24 cellular contexts compared by ENCODE assay signal in genomic region chr22:40521046-40521445, GRCh38.
"Had no signal": no experiment of that assay in that cellular context is flagged by ENCODE, and none has a peak within 500 bp of the region (broad histone marks: within the 10 kb centered on the region; RNA-seq: fewer than 3 reads in every experiment).

No MANE protein-coding gene starts in this region.

- H3K4me3 Mint-ChIP-seq: naive B cell; nephron progenitor cell; stimulated activated effector memory CD8-positive, alpha-beta T cell treated with anti-CD3 and anti-CD28 coated beads, Interleukin-12 subunit alpha, Interleukin-12 subunit beta, amount 100 ng/mL, for 72 hours; stimulated activated naive CD8-positive, alpha-beta T cell treated with anti-CD3 and anti-CD28 coated beads, Interleukin-15, Interleukin-2, amounts not matched to agents 100 ng/mL and 50 ng/mL, for 24 hours had no signal

- H3K36me3 ChIP-seq: right lobe of liver, tibial nerve, upper lobe of right lung had no signal

- H3K27ac ChIP-seq: epithelial cell of prostate, esophagus squamous epithelium, foreskin keratinocyte, hepatocyte, psoas muscle, testis, tibial nerve, upper lobe of right lung, vagina had no signal

- H3K27me3 Mint-ChIP-seq: effector memory CD8-positive, alpha-beta T cell; naive B cell; stimulated activated naive CD8-positive, alpha-beta T cell treated with anti-CD3 and anti-CD28 coated beads, Interleukin-15, Interleukin-2, amounts not matched to agents 100 ng/mL and 50 ng/mL, for 24 hours had no signal

- H3K27me3 ChIP-seq: esophagus squamous epithelium, foreskin keratinocyte, hepatocyte, right lobe of liver, testis, tibial nerve, upper lobe of right lung, vagina had no signal

- ATAC-seq: effector memory CD8-positive, alpha-beta T cell; foreskin keratinocyte; left ventricle myocardium superior; psoas muscle; right lobe of liver; stimulated activated effector memory CD8-positive, alpha-beta T cell treated with anti-CD3 and anti-CD28 coated beads, Interleukin-12 subunit alpha, Interleukin-12 subunit beta, amount 100 ng/mL, for 72 hours; upper lobe of right lung had no signal

- H3K4me1 ChIP-seq: testis, vagina had no signal

- H3K9me3 ChIP-seq: esophagus squamous epithelium, psoas muscle, right lobe of liver, testis, tibial nerve, upper lobe of right lung, vagina had no signal

- H3K4me3 ChIP-seq: esophagus squamous epithelium, hepatocyte, lung, psoas muscle, right lobe of liver, testis, tibial nerve, upper lobe of right lung, vagina had no signal

- H3K27ac Mint-ChIP-seq: effector memory CD8-positive, alpha-beta T cell; nephron progenitor cell; stimulated activated effector memory CD8-positive, alpha-beta T cell treated with anti-CD3 and anti-CD28 coated beads, Interleukin-12 subunit alpha, Interleukin-12 subunit beta, amount 100 ng/mL, for 72 hours had no signal

- H3K4me1 Mint-ChIP-seq: nephron progenitor cell had no signal

- DNase-seq: effector memory CD8-positive, alpha-beta T cell; esophagus squamous epithelium; foreskin keratinocyte; head of caudate nucleus; left colon; left ventricle myocardium superior; mesenchymal stem cell; midbrain; naive B cell; nephron progenitor cell; psoas muscle; retina; right lobe of liver; stimulated activated CD4-positive, alpha-beta T cell treated with anti-CD3 and anti-CD28 coated beads, Interleukin-4, amount 100 ng/mL, for 1 hour; stimulated activated CD8-positive, alpha-beta memory T cell treated with anti-CD3 and anti-CD28 coated beads, Interleukin-4, amount 100 ng/mL, for 48 hours; testis; upper lobe of right lung had no signal

- H3K9me3 Mint-ChIP-seq: effector memory CD8-positive, alpha-beta T cell; naive B cell; stimulated activated effector memory CD8-positive, alpha-beta T cell treated with anti-CD3 and anti-CD28 coated beads, Interleukin-12 subunit alpha, Interleukin-12 subunit beta, amount 100 ng/mL, for 72 hours; stimulated activated naive CD8-positive, alpha-beta T cell treated with anti-CD3 and anti-CD28 coated beads, Interleukin-15, Interleukin-2, amounts not matched to agents 100 ng/mL and 50 ng/mL, for 24 hours had no signal
